Comparison of ENCODE assay signal across 24 cellular contexts in genomic region chr6:143111443-143111842, GRCh38. TPM values are rescaled to one million over a fixed set of nuclear protein-coding genes. Genes with fewer than 3 reads are reported as not detected.
DNase-seq lines count a peak whose midpoint lies in the region; ATAC-seq, FAIRE-seq and TF ChIP-seq lines count a peak whose summit lies in the region.
"Had no signal": no experiment of that assay in that cellular context is flagged by ENCODE, and none has a peak within 500 bp of the region (broad histone marks: within the 10 kb centered on the region; RNA-seq: fewer than 3 reads in every experiment).

No MANE protein-coding gene starts in this region.

- DNase-seq in NCI-H510A treated with DMSO at 0.1 percent for 48 hours (lab: John Stamatoyannopoulos, UW) (peak; percentile 9), NCI-H510A (lab: John Stamatoyannopoulos, UW) (no peak), bronchial epithelial cell (ENCODE audit: low read depth) (peak; percentile 53), osteoblast (ENCODE audit: insufficient read length, low spot score, missing footprints) (no peak), midbrain (lab: John Stamatoyannopoulos, UW) (no peak)
- DNase-seq in activated naive CD4-positive, alpha-beta T cell treated with anti-CD3 and anti-CD28 coated beads, Interleukin-2, amount 50 U/mL, for 72 hours (ENCODE audit: low spot score in 2 of 2): no peak
- DNase-seq: 8988T; C1 segment of cervical spinal cord; CD8-positive, alpha-beta T cell; DMS153; MM.1S; NCI-H1048; NCI-H1417 treated with DMSO at 0.1 percent for 48 hours; NCI-H187; NCI-H345; NCI-H526; Peyer's patch had no signal

- no peak overlapping the region for H3K27ac Mint-ChIP-seq in activated naive CD4-positive, alpha-beta T cell treated with anti-CD3 and anti-CD28 coated beads, Interleukin-2, amount 50 U/mL, for 72 hours
- H3K27ac Mint-ChIP-seq: CD8-positive, alpha-beta T cell had no signal

- no peak for TF ChIP-seq CTCF in HEK293 (tag by site-specific recombination; IDR thresholded peaks at IDR 0.05)
- no peak for TF ChIP-seq CTCF in bronchial epithelial cell (IDR thresholded peaks at IDR 0.05; ENCODE audit: insufficient read depth, low read length, severe bottlenecking)
- no peak for TF ChIP-seq CTCF in osteoblast (IDR thresholded peaks at IDR 0.05; ENCODE audit: extremely low read depth, low read depth, low read length)

- H3K4me3 ChIP-seq in HEK293 (ENCODE audit: low read depth, low read length): no peak overlapping the region
- no peak overlapping the region for H3K4me3 ChIP-seq in bronchial epithelial cell (ENCODE audit: low read depth, low read length)
- no peak overlapping the region for H3K4me3 ChIP-seq in osteoblast (ENCODE audit: insufficient read depth, low read length)
- H3K4me3 ChIP-seq: GM12878, K562, Peyer's patch had no signal

- CTCF ChIA-PET in HEK293 (lab: Yijun Ruan, JAX): no interaction called here

- no peaks in the 10 kb centered on the region for H3K79me2 ChIP-seq in osteoblast (ENCODE audit: insufficient read depth, low read length)

- peaks cover 5 to 12% of the 10 kb centered on the region in 2 donors for H3K9me3 Mint-ChIP-seq in activated naive CD4-positive, alpha-beta T cell treated with anti-CD3 and anti-CD28 coated beads, Interleukin-2, amount 50 U/mL, for 72 hours
- H3K9me3 Mint-ChIP-seq: CD8-positive, alpha-beta T cell had no signal

- H2AFZ ChIP-seq in osteoblast (ENCODE audit: low read length): no peak overlapping the region

- no peak for ATAC-seq in activated naive CD4-positive, alpha-beta T cell treated with anti-CD3 and anti-CD28 coated beads, Interleukin-2, amount 50 U/mL, for 72 hours
- no peak for ATAC-seq in GM21576 (IDR thresholded peaks at IDR 0.05; ENCODE audit: unreplicated experiment)
- ATAC-seq: CD8-positive, alpha-beta T cell; HCT116; K562; SK-N-SH treated with all-trans-retinoic acid at 6 μM for 48 hours had no signal

- H3K36me3 Mint-ChIP-seq in activated naive CD4-positive, alpha-beta T cell treated with anti-CD3 and anti-CD28 coated beads, Interleukin-2, amount 50 U/mL, for 72 hours: peaks cover 0 to 16% of the 10 kb centered on the region in 2 donors
- H3K36me3 Mint-ChIP-seq: CD8-positive, alpha-beta T cell had no signal

- H3K9me3 ChIP-seq in HEK293 (ENCODE audit: control insufficient read depth, insufficient read depth, low read depth, low read length) (no peaks in the 10 kb centered on the region), osteoblast (ENCODE audit: low read depth, low read length) (no peaks in the 10 kb centered on the region)
- H3K9me3 ChIP-seq: Peyer's patch had no signal

- POLR2A ChIA-PET in HEK293 (lab: Yijun Ruan, JAX): no interaction called here

- H3K36me3 ChIP-seq in HEK293 (ENCODE audit: control insufficient read depth in 2 of 2, insufficient read depth in 1 of 2, low read length in 2 of 2): no peaks in the 10 kb centered on the region
- no peaks in the 10 kb centered on the region for H3K36me3 ChIP-seq in bronchial epithelial cell (ENCODE audit: control insufficient read depth, insufficient read depth, low read length)
- H3K36me3 ChIP-seq in osteoblast (ENCODE audit: insufficient read depth, low read length): no peaks in the 10 kb centered on the region
- H3K36me3 ChIP-seq: Peyer's patch had no signal

- H3K27ac ChIP-seq in HEK293 (ENCODE audit: extremely low read depth, low read depth, low read length) (no peak overlapping the region), osteoblast (ENCODE audit: low read depth, low read length) (peak overlapping the region; percentile 75)
- H3K27ac ChIP-seq: Peyer's patch had no signal

- peak overlapping the region; percentile 56 for H3K4me2 ChIP-seq in osteoblast (ENCODE audit: insufficient read depth, low read length)

- H3K4me1 ChIP-seq in HEK293 (ENCODE audit: control insufficient read depth, insufficient read depth, low read length) (no peaks in the 10 kb centered on the region), osteoblast (ENCODE audit: insufficient read depth, low read length) (peaks cover 40% of the 10 kb centered on the region)
- H3K4me1 ChIP-seq: Peyer's patch had no signal

- no peaks in the 10 kb centered on the region for H3K27me3 ChIP-seq in bronchial epithelial cell (ENCODE audit: control insufficient read depth, insufficient read depth, low read length)
- H3K27me3 ChIP-seq in osteoblast (ENCODE audit: insufficient read depth, low read length): no peaks in the 10 kb centered on the region
- H3K27me3 ChIP-seq: Peyer's patch had no signal

- no peaks in the 10 kb centered on the region for H4K20me1 ChIP-seq in osteoblast (ENCODE audit: insufficient read depth, low read length)

- FAIRE-seq in bronchial epithelial cell (lab: Jason Lieb, UNC): no peak
- FAIRE-seq: GM12878, H1, K562 had no signal

TF ChIP-seq in HEK293, 187 proteins besides CTCF, POLR2A, EP300 and RAD21:
- TF ChIP-seq SCRT2 (tag by site-specific recombination; IDR thresholded peaks at IDR 0.05) (peak; percentile 60), ZFP41 (tag by site-specific recombination; IDR thresholded peaks at IDR 0.05; ENCODE audit: borderline replicate concordance) (no peak)
- TF ChIP-seq, protein P1, sequence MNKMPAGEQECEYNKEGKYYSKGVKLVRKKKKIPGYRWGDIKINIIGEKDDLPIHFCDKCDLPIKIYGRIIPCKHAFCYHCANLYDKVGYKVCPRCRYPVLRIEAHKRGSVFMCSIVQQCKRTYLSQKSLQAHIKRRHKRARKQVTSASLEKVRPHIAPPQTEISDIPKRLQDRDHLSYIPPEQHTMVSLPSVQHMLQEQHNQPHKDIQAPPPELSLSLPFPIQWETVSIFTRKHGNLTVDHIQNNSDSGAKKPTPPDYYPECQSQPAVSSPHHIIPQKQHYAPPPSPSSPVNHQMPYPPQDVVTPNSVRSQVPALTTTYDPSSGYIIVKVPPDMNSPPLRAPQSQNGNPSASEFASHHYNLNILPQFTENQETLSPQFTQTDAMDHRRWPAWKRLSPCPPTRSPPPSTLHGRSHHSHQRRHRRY (tag by site-specific recombination; IDR thresholded peaks at IDR 0.05): no peak

RNA-seq across cellular contexts. Expression of gene AIG1, which starts 50.8 kb away (rescaled TPM):
- 60.6 and 63.5 TPM in 2 replicates for total RNA-seq in bronchial epithelial cell
- total RNA-seq in osteoblast: 70.9 and 96.9 TPM in 2 replicates
- total RNA-seq in activated naive CD4-positive, alpha-beta T cell treated with anti-CD3 and anti-CD28 coated beads, Interleukin-2, amount 50 U/mL, for 72 hours: 10 to 100 TPM; 15.5 to 34.8 TPM

Comparison
In these comparisons a context has a peak if more than half of its experiments do, and no peak if none do; other contexts are left out.
1. DNase-seq: peak in NCI-H510A treated with DMSO at 0.1 percent for 48 hours (single experiment) and bronchial epithelial cell (single experiment); none in NCI-H510A (single experiment), osteoblast (single experiment), activated naive CD4-positive, alpha-beta T cell treated with anti-CD3 and anti-CD28 coated beads, Interleukin-2, amount 50 U/mL, for 72 hours (0 of 2) and midbrain (single experiment).